8 cellular contexts compared by ENCODE assay signal in genomic region chr16:87951550-87952538, GRCh38. TPM values are rescaled to one million over a fixed set of nuclear protein-coding genes. Genes with fewer than 3 reads are reported as not detected.
A peak's percentile ranks its signal among the peaks of the same experiment; 100 is the strongest.
DNase-seq lines count a peak whose midpoint lies in the region; ATAC-seq and TF ChIP-seq lines count a peak whose summit lies in the region.

No MANE protein-coding gene starts in this region.

- H3K4me3 ChIP-seq in HUES6 (ENCODE audit: low read depth, low read length) (peak overlapping the region; percentile 85), adipocyte (ENCODE audit: low read length) (peak overlapping the region; percentile 88), spleen (peak overlapping the region; percentile 67 to 95 (median 78))

- DNase-seq in adipocyte (ENCODE audit: low read depth) (no peak), iPS-NIHi11 (ENCODE audit: low spot score) (peak; percentile 52), spleen (no peak), OCI-M2 (lab: John Stamatoyannopoulos, UW; ENCODE audit: unreplicated experiment) (no peak)

- H3K9me3 ChIP-seq in HUES6 (ENCODE audit: control insufficient read depth, insufficient read depth, low read depth, low read length): no peaks in the 10 kb centered on the region
- H3K9me3 ChIP-seq in adipocyte (ENCODE audit: control insufficient read depth, low read length): no peaks in the 10 kb centered on the region
- H3K9me3 ChIP-seq in spleen: no peaks in the 10 kb centered on the region

- TF ChIP-seq POLR2A in GM19099 (IDR thresholded peaks at IDR 0.05; ENCODE audit: extremely low read depth, insufficient read length, low read depth): peak; percentile 86
- TF ChIP-seq POLR2A in spleen (IDR thresholded peaks at IDR 0.05): peak in 1 of 3 donors; percentile 34

- TF ChIP-seq CTCF in C4-2B (conservative IDR thresholded peaks at IDR 0.05): no peak; the same call in 1 of the 2 replicates
- TF ChIP-seq CTCF in spleen (IDR thresholded peaks at IDR 0.05 in 8 of 11, conservative IDR thresholded peaks at IDR 0.05 in 3 of 11): peak in 1 of 11 experiments; percentile 5

- no peak for ATAC-seq in GM19397 (IDR thresholded peaks at IDR 0.05; ENCODE audit: unreplicated experiment)

- H3K27ac ChIP-seq in C4-2B (peak overlapping the region; percentile 94), HUES6 (ENCODE audit: low read depth, low read length) (peak overlapping the region; percentile 96), spleen (peak overlapping the region; percentile 91 to 98 (median 96))

- H3K9ac ChIP-seq in HUES6 (ENCODE audit: low read length) (peak overlapping the region; percentile 97), adipocyte (ENCODE audit: low read length) (peak overlapping the region; percentile 99)

- H3K27me3 ChIP-seq in HUES6 (ENCODE audit: control insufficient read depth, insufficient read depth, low read length) (no peaks in the 10 kb centered on the region), adipocyte (replicated peaks; ENCODE audit: control insufficient read depth, insufficient read depth, low read length) (no peaks in the 10 kb centered on the region), spleen (replicated peaks in 1 of 7) (no peaks in the 10 kb centered on the region)

- H3K4me1 ChIP-seq in HUES6 (ENCODE audit: control insufficient read depth, insufficient read depth, low read length) (peaks cover 12% of the 10 kb centered on the region), adipocyte (ENCODE audit: control insufficient read depth, insufficient read depth, low read length) (peaks cover 35% of the 10 kb centered on the region), spleen (peaks cover 47 to 82% (median 59%) of the 10 kb centered on the region in 6 donors)

- H3K36me3 ChIP-seq in HUES6 (ENCODE audit: control insufficient read depth, insufficient read depth, low read length): peaks cover 22% of the 10 kb centered on the region
- no peaks in the 10 kb centered on the region for H3K36me3 ChIP-seq in adipocyte (ENCODE audit: control insufficient read depth, insufficient read depth, low read length, severe bottlenecking)
- peaks cover 0 to 28% (median 0%) of the 10 kb centered on the region in 6 donors for H3K36me3 ChIP-seq in spleen

- 3 to 6% (median 4%) methylated on average over 22 to 82 of the region's 82 CpGs for WGBS in spleen, 5 donors

- intact Hi-C loops in spleen (cut with DNase I; ENCODE audit: low total_unique reads): no loop called here

RNA-seq across cellular contexts. Expression of gene BANP, which starts 0.6 kb away (rescaled TPM):
- 10 to 100 TPM; 33.7 to 57.1 (median 50.0) TPM for total RNA-seq in spleen
- 10 to 100 TPM; 15.9 to 27.5 (median 25.0) TPM for polyA plus RNA-seq in spleen

RNA-seq across cellular contexts. Expression of gene CA5A, which starts 15.5 kb away (rescaled TPM):
- not detected for total RNA-seq in spleen
- polyA plus RNA-seq in spleen: not detected
